In genomic region chr3:69585472-69585871, GRCh38 we compare ENCODE assay signal across 3 cellular contexts.
TF ChIP-seq lines count a peak whose summit lies in the region.

No MANE protein-coding gene starts in this region.

TF ChIP-seq in HepG2, 621 proteins besides CTCF, POLR2A, EP300 and RAD21:
- TF ChIP-seq CREB1 (IDR thresholded peaks at IDR 0.05) (no peak), CREB1 (CRISPR knock-in tag; IDR thresholded peaks at IDR 0.05) (no peak), CEBPB (IDR thresholded peaks at IDR 0.05; ENCODE audit: borderline replicate concordance, low read depth, low read length) (peak; percentile 44; the same call in 1 of the 2 replicates)
TF ChIP-seq in HepG2: peak in this region for 1.

TF ChIP-seq in IMR-90, 13 proteins besides CTCF, POLR2A, EP300 and RAD21:
- TF ChIP-seq ELK1 (IDR thresholded peaks at IDR 0.05; ENCODE audit: borderline replicate concordance, low read depth, low read length) (no peak), BHLHE40 (IDR thresholded peaks at IDR 0.05; ENCODE audit: low read depth, low read length) (no peak), SMC3 (IDR thresholded peaks at IDR 0.05; ENCODE audit: low read depth, low read length) (no peak), CEBPB (IDR thresholded peaks at IDR 0.05; ENCODE audit: low read depth, low read length) (peak; percentile 65), MAFK (IDR thresholded peaks at IDR 0.05; ENCODE audit: low read depth, low read length) (no peak), NFE2L2 (IDR thresholded peaks at IDR 0.05; ENCODE audit: low read depth, low read length) (no peak)
TF ChIP-seq in IMR-90: peak in this region for 1.

TF ChIP-seq in K562, 482 proteins besides CTCF, POLR2A, EP300 and RAD21:
- TF ChIP-seq ETV5 (CRISPR knock-in tag; IDR thresholded peaks at IDR 0.05; ENCODE audit: low read depth) (no peak), CEBPG (CRISPR knock-in tag; IDR thresholded peaks at IDR 0.05) (no peak), CEBPG (tag; conservative IDR thresholded peaks at IDR 0.05 in 1 of 2, IDR thresholded peaks at IDR 0.05 in 1 of 2) (peak in 1 of 2 experiments; percentile 28; a peak in 1 of 4 replicates), CEBPB (tag; IDR thresholded peaks at IDR 0.05) (0 out of 2 replicates have a peak, but pooled peaks have one; percentile 7)
